Comparison of ENCODE assay signal across 19 cellular contexts in genomic region chr7:4841007-4841784, GRCh38. TPM values are rescaled to one million over a fixed set of nuclear protein-coding genes. Genes with fewer than 3 reads are reported as not detected.
A peak's percentile ranks its signal among the peaks of the same experiment; 100 is the strongest.
DNase-seq lines count a peak whose midpoint lies in the region; ATAC-seq and TF ChIP-seq lines count a peak whose summit lies in the region.
"Had no signal": no experiment of that assay in that cellular context is flagged by ENCODE, and none has a peak within 500 bp of the region (broad histone marks: within the 10 kb centered on the region; RNA-seq: fewer than 3 reads in every experiment).

No MANE protein-coding gene starts in this region.

- no peak for TF ChIP-seq POLR2A in spleen (IDR thresholded peaks at IDR 0.05)

- intact Hi-C loops in cardiac septum (cut with DNase I) (no loop called here), Right ventricle myocardium superior (cut with DNase I) (no loop called here), spleen (cut with DNase I; ENCODE audit: low total_unique reads) (no loop called here)

- H3K36me3 ChIP-seq in spleen: no peaks in the 10 kb centered on the region
- H3K36me3 ChIP-seq in SJCRH30: no peaks in the 10 kb centered on the region
- H3K36me3 ChIP-seq: HAP-1 had no signal

- H3K27me3 ChIP-seq in spleen (replicated peaks in 1 of 7) (peaks cover 0 to 23% (median 0%) of the 10 kb centered on the region in 7 donors), SJCRH30 (peaks cover 7% of the 10 kb centered on the region; the same call in 1 of the 2 replicates)

- ATAC-seq in Right ventricle myocardium superior (ENCODE audit: poor library complexity): no peak
- ATAC-seq in GM18873 (IDR thresholded peaks at IDR 0.05; ENCODE audit: low FRiP score, unreplicated experiment): no peak

- H3K9me3 ChIP-seq in spleen (no peaks in the 10 kb centered on the region), SJCRH30 (replicated peaks) (no peaks in the 10 kb centered on the region)
- H3K9me3 ChIP-seq: HAP-1 had no signal

- WGBS in spleen, 5 donors: 82 to 92% (median 87%) methylated on average over 17 of the region's 17 CpGs

- H3K4me1 ChIP-seq in spleen (peaks cover 0 to 4% (median 0%) of the 10 kb centered on the region in 6 donors), SJCRH30 (no peaks in the 10 kb centered on the region)
- H3K4me1 ChIP-seq: HAP-1 had no signal

- H3K4me3 ChIP-seq in spleen: no peak overlapping the region
- no peak overlapping the region for H3K4me3 ChIP-seq in SJCRH30
- H3K4me3 ChIP-seq: HAP-1 had no signal

- H3K27ac ChIP-seq in spleen (no peak overlapping the region), SJCRH30 (no peak overlapping the region)
- H3K27ac ChIP-seq: C4-2B had no signal

- no peak for TF ChIP-seq CTCF in spleen (IDR thresholded peaks at IDR 0.05 in 8 of 11, conservative IDR thresholded peaks at IDR 0.05 in 3 of 11)

- DNase-seq in cardiac septum (ENCODE audit: low spot score): peak; percentile 70
- no peak for DNase-seq in Right ventricle myocardium superior
- DNase-seq in left kidney (ENCODE audit: low read depth, low spot score): peak; percentile 31
- peak; percentile 52 for DNase-seq in spleen
- no peak for DNase-seq in SJCRH30
- no peak for DNase-seq in activated gamma-delta T cell treated with Interleukin-2 at 50 U/mL for 16 hours
- DNase-seq: ACHN; CD4-positive, alpha-beta memory T cell; COR-L47; DMS153; DMS79 treated with DMSO at 0.1 percent for 48 hours; EL; GOT3 had no signal

RNA-seq across cellular contexts. Expression of gene PAPOLB, which starts 20.6 kb away (rescaled TPM):
- total RNA-seq in cardiac septum (0.05 TPM), Right ventricle myocardium superior (0.05 TPM), spleen (under 1 TPM in 3 of 7 donors, not detected in 4; 0.15 to 0.34 (median 0.26) TPM)
- not detected for polyA plus RNA-seq in spleen
- total RNA-seq in SJCRH30 (2014; rRNA removed; shearing (Covaris generic)): not detected in 2 replicates
- total RNA-seq: A172; CD4-positive, alpha-beta memory T cell; HT1080 had no signal
- polyA plus RNA-seq: CD4-positive, alpha-beta memory T cell; IgD-negative memory B cell had no signal

RNA-seq across cellular contexts. Expression of gene RADIL, which starts 42.3 kb away (rescaled TPM):
- total RNA-seq in cardiac septum (2.5 TPM), Right ventricle myocardium superior (4.0 TPM), spleen (1 to 10 TPM in 6 of 7 donors, under 1 TPM in 1; 0.74 to 2.8 (median 1.7) TPM)
- under 1 TPM; 0.24 to 0.93 (median 0.63) TPM for polyA plus RNA-seq in spleen
- total RNA-seq in SJCRH30 (2014; rRNA removed; shearing (Covaris generic)): 0.12 and 0.23 TPM in 2 replicates
- total RNA-seq: CD4-positive, alpha-beta memory T cell had no signal
- polyA plus RNA-seq: CD4-positive, alpha-beta memory T cell; IgD-negative memory B cell had no signal

Comparison
In these comparisons a context has a peak if more than half of its experiments do, and no peak if none do; other contexts are left out.
1. DNase-seq: peak in cardiac septum (single experiment), left kidney (single experiment) and spleen (single experiment); none in Right ventricle myocardium superior (single experiment), SJCRH30 (0 of 2) and activated gamma-delta T cell treated with Interleukin-2 at 50 U/mL for 16 hours (single experiment).